1 cellular context compared by ENCODE assay signal in the genomic region with DNA sequence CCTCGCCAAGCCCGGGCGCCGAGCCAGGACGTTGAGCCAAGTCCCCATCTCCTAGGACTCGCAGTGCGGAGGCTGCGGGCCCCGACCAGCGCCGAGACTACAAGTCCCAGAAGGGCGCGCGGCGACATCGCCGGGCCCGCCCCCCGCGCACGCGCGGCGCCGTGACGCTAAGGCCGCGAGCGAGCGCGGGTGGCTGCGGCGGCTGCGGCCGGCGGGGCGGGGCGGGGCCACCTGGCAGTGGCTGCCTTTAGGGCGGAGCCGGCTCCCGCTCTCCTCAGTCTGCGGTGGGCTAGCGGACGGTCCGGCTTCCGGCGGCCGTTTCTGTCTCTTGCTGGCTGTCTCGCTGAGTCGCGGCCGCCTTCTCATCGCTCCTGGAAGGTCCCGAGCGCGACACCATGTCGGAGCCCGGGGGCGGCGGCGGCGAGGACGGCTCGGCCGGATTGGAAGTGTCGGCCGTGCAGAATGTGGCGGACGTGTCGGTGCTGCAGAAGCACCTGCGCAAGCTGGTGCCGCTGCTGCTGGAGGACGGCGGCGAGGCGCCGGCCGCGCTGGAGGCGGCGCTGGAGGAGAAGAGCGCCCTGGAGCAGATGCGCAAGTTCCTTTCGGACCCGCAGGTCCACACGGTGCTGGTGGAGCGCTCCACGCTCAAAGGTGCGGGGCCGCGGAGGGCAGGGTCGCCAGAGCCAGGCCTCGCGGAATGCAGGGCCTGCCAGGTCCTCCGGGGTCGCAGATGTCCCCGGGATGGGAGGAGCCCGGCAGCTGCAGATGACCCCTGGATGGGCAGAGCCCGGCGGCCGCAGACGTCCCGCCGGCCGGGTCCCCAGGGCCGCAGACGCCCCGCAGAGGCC.
TF ChIP-seq lines count a peak whose summit lies in the region.

A gene (plus strand): TSS at position 277 of the 848 bp plus-strand sequence. CDS start 119 bp downstream, at position 396.

TF ChIP-seq in K562, 482 proteins besides CTCF, POLR2A, EP300 and RAD21 (continued from another document and continues in another):
- TF ChIP-seq, protein P1, sequence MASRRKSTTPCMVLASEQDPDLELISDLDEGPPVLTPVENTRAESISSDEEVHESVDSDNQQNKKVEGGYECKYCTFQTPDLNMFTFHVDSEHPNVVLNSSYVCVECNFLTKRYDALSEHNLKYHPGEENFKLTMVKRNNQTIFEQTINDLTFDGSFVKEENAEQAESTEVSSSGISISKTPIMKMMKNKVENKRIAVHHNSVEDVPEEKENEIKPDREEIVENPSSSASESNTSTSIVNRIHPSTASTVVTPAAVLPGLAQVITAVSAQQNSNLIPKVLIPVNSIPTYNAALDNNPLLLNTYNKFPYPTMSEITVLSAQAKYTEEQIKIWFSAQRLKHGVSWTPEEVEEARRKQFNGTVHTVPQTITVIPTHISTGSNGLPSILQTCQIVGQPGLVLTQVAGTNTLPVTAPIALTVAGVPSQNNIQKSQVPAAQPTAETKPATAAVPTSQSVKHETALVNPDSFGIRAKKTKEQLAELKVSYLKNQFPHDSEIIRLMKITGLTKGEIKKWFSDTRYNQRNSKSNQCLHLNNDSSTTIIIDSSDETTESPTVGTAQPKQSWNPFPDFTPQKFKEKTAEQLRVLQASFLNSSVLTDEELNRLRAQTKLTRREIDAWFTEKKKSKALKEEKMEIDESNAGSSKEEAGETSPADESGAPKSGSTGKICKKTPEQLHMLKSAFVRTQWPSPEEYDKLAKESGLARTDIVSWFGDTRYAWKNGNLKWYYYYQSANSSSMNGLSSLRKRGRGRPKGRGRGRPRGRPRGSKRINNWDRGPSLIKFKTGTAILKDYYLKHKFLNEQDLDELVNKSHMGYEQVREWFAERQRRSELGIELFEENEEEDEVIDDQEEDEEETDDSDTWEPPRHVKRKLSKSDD (conservative IDR thresholded peaks at IDR 0.05; ENCODE audit: low read length): no peak
- TF ChIP-seq CREBBP (IDR thresholded peaks at IDR 0.05; ENCODE audit: low read depth, low read length): no peak
- TF ChIP-seq NONO (IDR thresholded peaks at IDR 0.05; ENCODE audit: low read depth in 2 of 2, low read length in 1 of 2): peak; percentile 52 to 85; a peak in 2 of 4 replicates
- TF ChIP-seq ZFX (CRISPR knock-in tag; IDR thresholded peaks at IDR 0.05): peak; percentile 42
- TF ChIP-seq MCM2 (IDR thresholded peaks at IDR 0.05; ENCODE audit: low read depth): no peak
- peak; percentile 23 for TF ChIP-seq PHF20 (IDR thresholded peaks at IDR 0.05; ENCODE audit: partially characterized antibody)
- peak; percentile 65 for TF ChIP-seq GABPB1 (CRISPR knock-in tag; IDR thresholded peaks at IDR 0.05)
- TF ChIP-seq CEBPG (CRISPR knock-in tag; IDR thresholded peaks at IDR 0.05): no peak
- no peak for TF ChIP-seq CEBPG (tag; conservative IDR thresholded peaks at IDR 0.05 in 1 of 2, IDR thresholded peaks at IDR 0.05 in 1 of 2)
- TF ChIP-seq BCL6 (CRISPR knock-in tag; IDR thresholded peaks at IDR 0.05): no peak
- TF ChIP-seq JUND (IDR thresholded peaks at IDR 0.05; ENCODE audit: borderline replicate concordance, low read depth, low read length): no peak
- TF ChIP-seq JUND (tag; IDR thresholded peaks at IDR 0.05; ENCODE audit: borderline replicate concordance, low read depth, low read length): no peak
- TF ChIP-seq EGR1 (conservative IDR thresholded peaks at IDR 0.05): no peak
- TF ChIP-seq ZFP30 (CRISPR knock-in tag; IDR thresholded peaks at IDR 0.05; ENCODE audit: borderline replicate concordance): no peak
- no peak for TF ChIP-seq ZNF445 (CRISPR knock-in tag; IDR thresholded peaks at IDR 0.05; ENCODE audit: low read depth)
- no peak for TF ChIP-seq KLF13 (tag; IDR thresholded peaks at IDR 0.05; ENCODE audit: borderline replicate concordance, low read depth)
- 0 out of 2 replicates have a peak, but pooled peaks have one; percentile 5 for TF ChIP-seq SIN3B (IDR thresholded peaks at IDR 0.05; ENCODE audit: low read depth)
- no peak for TF ChIP-seq PHF21A (IDR thresholded peaks at IDR 0.05; ENCODE audit: borderline replicate concordance, low read depth)
- no peak for TF ChIP-seq NR3C1 (CRISPR knock-in tag; IDR thresholded peaks at IDR 0.05)
- TF ChIP-seq ZNF232 (CRISPR knock-in tag; IDR thresholded peaks at IDR 0.05): no peak
- no peak for TF ChIP-seq ILK (tag; IDR thresholded peaks at IDR 0.05; ENCODE audit: borderline replicate concordance, low read depth)
- TF ChIP-seq PCBP1 (IDR thresholded peaks at IDR 0.05; ENCODE audit: low read depth, low read length, poor library complexity, severe bottlenecking): no peak
- TF ChIP-seq TOE1 (IDR thresholded peaks at IDR 0.05; ENCODE audit: borderline replicate concordance): no peak
- TF ChIP-seq TOE1 (CRISPR knock-in tag; IDR thresholded peaks at IDR 0.05; ENCODE audit: borderline replicate concordance, low read depth): 0 out of 2 replicates have a peak, but pooled peaks have one; percentile 27
- no peak for TF ChIP-seq MTF1 (CRISPR knock-in tag; IDR thresholded peaks at IDR 0.05; ENCODE audit: borderline replicate concordance)
- no peak for TF ChIP-seq ZBTB17 (CRISPR knock-in tag; IDR thresholded peaks at IDR 0.05)
- no peak for TF ChIP-seq SMARCB1 (IDR thresholded peaks at IDR 0.05; ENCODE audit: insufficient read length, low read depth)
- no peak for TF ChIP-seq RBM25 (IDR thresholded peaks at IDR 0.05; ENCODE audit: low read depth, low read length, severe bottlenecking)
- TF ChIP-seq, protein P2, sequence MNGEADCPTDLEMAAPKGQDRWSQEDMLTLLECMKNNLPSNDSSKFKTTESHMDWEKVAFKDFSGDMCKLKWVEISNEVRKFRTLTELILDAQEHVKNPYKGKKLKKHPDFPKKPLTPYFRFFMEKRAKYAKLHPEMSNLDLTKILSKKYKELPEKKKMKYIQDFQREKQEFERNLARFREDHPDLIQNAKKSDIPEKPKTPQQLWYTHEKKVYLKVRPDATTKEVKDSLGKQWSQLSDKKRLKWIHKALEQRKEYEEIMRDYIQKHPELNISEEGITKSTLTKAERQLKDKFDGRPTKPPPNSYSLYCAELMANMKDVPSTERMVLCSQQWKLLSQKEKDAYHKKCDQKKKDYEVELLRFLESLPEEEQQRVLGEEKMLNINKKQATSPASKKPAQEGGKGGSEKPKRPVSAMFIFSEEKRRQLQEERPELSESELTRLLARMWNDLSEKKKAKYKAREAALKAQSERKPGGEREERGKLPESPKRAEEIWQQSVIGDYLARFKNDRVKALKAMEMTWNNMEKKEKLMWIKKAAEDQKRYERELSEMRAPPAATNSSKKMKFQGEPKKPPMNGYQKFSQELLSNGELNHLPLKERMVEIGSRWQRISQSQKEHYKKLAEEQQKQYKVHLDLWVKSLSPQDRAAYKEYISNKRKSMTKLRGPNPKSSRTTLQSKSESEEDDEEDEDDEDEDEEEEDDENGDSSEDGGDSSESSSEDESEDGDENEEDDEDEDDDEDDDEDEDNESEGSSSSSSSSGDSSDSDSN (IDR thresholded peaks at IDR 0.05; ENCODE audit: borderline replicate concordance in 1 of 2, low read depth in 2 of 2, low read length in 2 of 2): 0 out of 4 replicates have a peak, but pooled peaks of 1 of the 2 experiments have one; percentile 70
- TF ChIP-seq, protein P3, sequence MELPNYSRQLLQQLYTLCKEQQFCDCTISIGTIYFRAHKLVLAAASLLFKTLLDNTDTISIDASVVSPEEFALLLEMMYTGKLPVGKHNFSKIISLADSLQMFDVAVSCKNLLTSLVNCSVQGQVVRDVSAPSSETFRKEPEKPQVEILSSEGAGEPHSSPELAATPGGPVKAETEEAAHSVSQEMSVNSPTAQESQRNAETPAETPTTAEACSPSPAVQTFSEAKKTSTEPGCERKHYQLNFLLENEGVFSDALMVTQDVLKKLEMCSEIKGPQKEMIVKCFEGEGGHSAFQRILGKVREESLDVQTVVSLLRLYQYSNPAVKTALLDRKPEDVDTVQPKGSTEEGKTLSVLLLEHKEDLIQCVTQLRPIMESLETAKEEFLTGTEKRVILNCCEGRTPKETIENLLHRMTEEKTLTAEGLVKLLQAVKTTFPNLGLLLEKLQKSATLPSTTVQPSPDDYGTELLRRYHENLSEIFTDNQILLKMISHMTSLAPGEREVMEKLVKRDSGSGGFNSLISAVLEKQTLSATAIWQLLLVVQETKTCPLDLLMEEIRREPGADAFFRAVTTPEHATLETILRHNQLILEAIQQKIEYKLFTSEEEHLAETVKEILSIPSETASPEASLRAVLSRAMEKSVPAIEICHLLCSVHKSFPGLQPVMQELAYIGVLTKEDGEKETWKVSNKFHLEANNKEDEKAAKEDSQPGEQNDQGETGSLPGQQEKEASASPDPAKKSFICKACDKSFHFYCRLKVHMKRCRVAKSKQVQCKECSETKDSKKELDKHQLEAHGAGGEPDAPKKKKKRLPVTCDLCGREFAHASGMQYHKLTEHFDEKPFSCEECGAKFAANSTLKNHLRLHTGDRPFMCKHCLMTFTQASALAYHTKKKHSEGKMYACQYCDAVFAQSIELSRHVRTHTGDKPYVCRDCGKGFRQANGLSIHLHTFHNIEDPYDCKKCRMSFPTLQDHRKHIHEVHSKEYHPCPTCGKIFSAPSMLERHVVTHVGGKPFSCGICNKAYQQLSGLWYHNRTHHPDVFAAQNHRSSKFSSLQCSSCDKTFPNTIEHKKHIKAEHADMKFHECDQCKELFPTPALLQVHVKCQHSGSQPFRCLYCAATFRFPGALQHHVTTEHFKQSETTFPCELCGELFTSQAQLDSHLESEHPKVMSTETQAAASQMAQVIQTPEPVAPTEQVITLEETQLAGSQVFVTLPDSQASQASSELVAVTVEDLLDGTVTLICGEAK (IDR thresholded peaks at IDR 0.05): no peak
- TF ChIP-seq, protein P3 (CRISPR knock-in tag; IDR thresholded peaks at IDR 0.05): no peak
- TF ChIP-seq ZNF507 (tag; conservative IDR thresholded peaks at IDR 0.05): no peak
- no peak for TF ChIP-seq FOXA1 (IDR thresholded peaks at IDR 0.05; ENCODE audit: borderline replicate concordance)
- TF ChIP-seq PTBP1 (IDR thresholded peaks at IDR 0.05; ENCODE audit: low read depth, low read length): no peak
- TF ChIP-seq SRSF3 (IDR thresholded peaks at IDR 0.05; ENCODE audit: insufficient read depth, low read length): no peak
- no peak for TF ChIP-seq NUFIP1 (IDR thresholded peaks at IDR 0.05; ENCODE audit: partially characterized antibody)
- TF ChIP-seq BRF1 (IDR thresholded peaks at IDR 0.05; ENCODE audit: borderline replicate concordance, extremely low read depth, insufficient read length): no peak
- TF ChIP-seq, protein P4, sequence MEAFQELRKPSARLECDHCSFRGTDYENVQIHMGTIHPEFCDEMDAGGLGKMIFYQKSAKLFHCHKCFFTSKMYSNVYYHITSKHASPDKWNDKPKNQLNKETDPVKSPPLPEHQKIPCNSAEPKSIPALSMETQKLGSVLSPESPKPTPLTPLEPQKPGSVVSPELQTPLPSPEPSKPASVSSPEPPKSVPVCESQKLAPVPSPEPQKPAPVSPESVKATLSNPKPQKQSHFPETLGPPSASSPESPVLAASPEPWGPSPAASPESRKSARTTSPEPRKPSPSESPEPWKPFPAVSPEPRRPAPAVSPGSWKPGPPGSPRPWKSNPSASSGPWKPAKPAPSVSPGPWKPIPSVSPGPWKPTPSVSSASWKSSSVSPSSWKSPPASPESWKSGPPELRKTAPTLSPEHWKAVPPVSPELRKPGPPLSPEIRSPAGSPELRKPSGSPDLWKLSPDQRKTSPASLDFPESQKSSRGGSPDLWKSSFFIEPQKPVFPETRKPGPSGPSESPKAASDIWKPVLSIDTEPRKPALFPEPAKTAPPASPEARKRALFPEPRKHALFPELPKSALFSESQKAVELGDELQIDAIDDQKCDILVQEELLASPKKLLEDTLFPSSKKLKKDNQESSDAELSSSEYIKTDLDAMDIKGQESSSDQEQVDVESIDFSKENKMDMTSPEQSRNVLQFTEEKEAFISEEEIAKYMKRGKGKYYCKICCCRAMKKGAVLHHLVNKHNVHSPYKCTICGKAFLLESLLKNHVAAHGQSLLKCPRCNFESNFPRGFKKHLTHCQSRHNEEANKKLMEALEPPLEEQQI (IDR thresholded peaks at IDR 0.05): no peak
- no peak for TF ChIP-seq MTA2 (IDR thresholded peaks at IDR 0.05; ENCODE audit: low read depth)
- TF ChIP-seq, protein P5, sequence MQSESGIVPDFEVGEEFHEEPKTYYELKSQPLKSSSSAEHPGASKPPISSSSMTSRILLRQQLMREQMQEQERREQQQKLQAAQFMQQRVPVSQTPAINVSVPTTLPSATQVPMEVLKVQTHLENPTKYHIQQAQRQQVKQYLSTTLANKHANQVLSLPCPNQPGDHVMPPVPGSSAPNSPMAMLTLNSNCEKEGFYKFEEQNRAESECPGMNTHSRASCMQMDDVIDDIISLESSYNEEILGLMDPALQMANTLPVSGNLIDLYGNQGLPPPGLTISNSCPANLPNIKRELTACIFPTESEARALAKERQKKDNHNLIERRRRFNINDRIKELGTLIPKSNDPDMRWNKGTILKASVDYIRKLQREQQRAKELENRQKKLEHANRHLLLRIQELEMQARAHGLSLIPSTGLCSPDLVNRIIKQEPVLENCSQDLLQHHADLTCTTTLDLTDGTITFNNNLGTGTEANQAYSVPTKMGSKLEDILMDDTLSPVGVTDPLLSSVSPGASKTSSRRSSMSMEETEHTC (IDR thresholded peaks at IDR 0.05): no peak
- no peak for TF ChIP-seq CBFB (CRISPR knock-in tag; IDR thresholded peaks at IDR 0.05)
